In the genomic region with DNA sequence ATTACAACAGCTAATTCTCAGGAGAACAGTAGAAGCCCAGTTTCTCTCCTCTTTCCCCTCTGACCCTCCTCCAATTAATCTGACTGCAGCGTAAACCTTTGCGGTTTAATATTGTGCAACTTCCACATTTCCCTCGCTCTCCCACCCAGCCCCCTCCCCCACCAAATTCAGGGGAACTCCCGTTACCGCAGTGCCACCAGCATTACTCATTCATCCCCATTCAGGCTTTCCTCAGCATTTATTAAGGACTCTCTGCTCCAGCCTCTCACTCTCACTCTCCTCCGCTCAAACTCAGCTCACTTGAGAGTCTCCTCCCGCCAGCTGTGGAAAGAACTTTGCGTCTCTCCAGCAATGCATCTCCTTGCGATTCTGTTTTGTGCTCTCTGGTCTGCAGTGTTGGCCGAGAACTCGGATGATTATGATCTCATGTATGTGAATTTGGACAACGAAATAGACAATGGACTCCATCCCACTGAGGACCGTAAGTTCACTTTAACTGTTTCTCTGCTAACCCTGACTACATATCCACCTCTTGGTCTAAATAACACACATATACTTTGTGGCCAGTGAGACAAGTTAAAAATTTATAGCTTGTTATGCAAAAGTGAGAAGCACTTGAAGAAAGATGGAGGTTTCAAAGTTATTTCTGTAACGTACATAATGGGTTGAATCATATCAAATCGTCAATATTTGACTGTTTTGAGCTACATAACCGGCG, we compare ENCODE assay signal across 8 cellular contexts. TPM values are rescaled to one million over a fixed set of nuclear protein-coding genes. Genes with fewer than 3 reads are reported as not detected.
A peak's percentile ranks its signal among the peaks of the same experiment; 100 is the strongest.
DNase-seq lines count a peak whose midpoint lies in the region; ATAC-seq and TF ChIP-seq lines count a peak whose summit lies in the region.

A gene (plus strand): TSS at position 268 of the 718 bp plus-strand sequence. CDS start 84 bp downstream, at position 352.

- H2BK5ac ChIP-seq in mesendoderm (ENCODE audit: low read length): no peak within 1 kb of the TSS

- H2AK5ac ChIP-seq in mesendoderm (ENCODE audit: low read length): no peak within 1 kb of the TSS

- H2BK15ac ChIP-seq in mesendoderm (replicated peaks; ENCODE audit: low read depth): no peak within 1 kb of the TSS

- H3K4ac ChIP-seq in mesendoderm (ENCODE audit: low read depth, low read length): no peak within 1 kb of the TSS

- H3K27ac ChIP-seq in mesendoderm (ENCODE audit: low read depth, low read length): no peak within 1 kb of the TSS
- H3K27ac ChIP-seq in thoracic aorta: no peak within 1 kb of the TSS

- no peak within 1 kb of the TSS for H3K18ac ChIP-seq in mesendoderm (ENCODE audit: low read length)

- no peaks in the 10 kb centered on the region for H3K79me1 ChIP-seq in mesendoderm (ENCODE audit: low read length)

- peak within 1 kb of the TSS; percentile 96 for H3K4me2 ChIP-seq in mesendoderm (ENCODE audit: low read length)

- no CpG with 5 or more reads among the region's 17 CpGs for WGBS in mesendoderm (ENCODE audit: extremely low coverage, insufficient coverage, low lambda C conversion rate)

- peak within 1 kb of the TSS; percentile 38 for H3K4me3 ChIP-seq in mesendoderm (ENCODE audit: low read length)
- peak within 1 kb of the TSS; percentile 74 for H3K4me3 ChIP-seq in thoracic aorta

- TF ChIP-seq CTCF in thoracic aorta (IDR thresholded peaks at IDR 0.05): no peak

- no peaks in the 10 kb centered on the region for H3K36me3 Mint-ChIP-seq in T-helper 1 cell treated with Interleukin-12 subunit alpha and Interleukin-12 subunit beta and Interleukin-4 antibody, amounts not matched to agents 30 μg/mL and 1 μg/mL, for 36 hours (ENCODE audit: low read depth)

- H3K27me3 ChIP-seq in mesendoderm (ENCODE audit: insufficient read depth, low read length, poor library complexity): no peaks in the 10 kb centered on the region
- no peaks in the 10 kb centered on the region for H3K27me3 ChIP-seq in thoracic aorta (replicated peaks; ENCODE audit: insufficient read depth)

- H3K27me3 Mint-ChIP-seq in T-helper 1 cell treated with Interleukin-12 subunit alpha and Interleukin-12 subunit beta and Interleukin-4 antibody, amounts not matched to agents 30 μg/mL and 1 μg/mL, for 36 hours (ENCODE audit: low read depth): peaks cover 58% of the 10 kb centered on the region

- H3K36me3 ChIP-seq in mesendoderm (ENCODE audit: control insufficient read depth, insufficient read depth, low read length) (no peaks in the 10 kb centered on the region), thoracic aorta (no peaks in the 10 kb centered on the region)

- no peaks in the 10 kb centered on the region for H3K9me3 ChIP-seq in thoracic aorta

- no peak within 1 kb of the TSS for H2BK120ac ChIP-seq in mesendoderm (ENCODE audit: low read depth, low read length)

- DNase-seq in T-helper 1 cell: no peak
- peak; percentile 89 for DNase-seq in RPMI7951 (ENCODE audit: low read depth)
- DNase-seq in ecto neural progenitor cell (ENCODE audit: low spot score): peak; percentile 49
- peak; percentile 37 for DNase-seq in mesendoderm
- DNase-seq in thoracic aorta (ENCODE audit: low spot score): no peak
- no peak for DNase-seq in NCI-H1105 (lab: John Stamatoyannopoulos, UW)

- no peak within 1 kb of the TSS for H4K5ac ChIP-seq in mesendoderm (ENCODE audit: low read length)

- H3K23ac ChIP-seq in mesendoderm (ENCODE audit: low read length): no peak within 1 kb of the TSS

- H4K8ac ChIP-seq in mesendoderm (ENCODE audit: low read depth, low read length): peak within 1 kb of the TSS; percentile 28

- no peak within 1 kb of the TSS for H3K27ac Mint-ChIP-seq in T-helper 1 cell treated with Interleukin-12 subunit alpha and Interleukin-12 subunit beta and Interleukin-4 antibody, amounts not matched to agents 30 μg/mL and 1 μg/mL, for 36 hours

- H3K79me2 ChIP-seq in mesendoderm (ENCODE audit: control insufficient read depth, insufficient read depth, low read length): no peaks in the 10 kb centered on the region

- H3K4me1 ChIP-seq in mesendoderm (ENCODE audit: control insufficient read depth, low read depth, low read length) (no peaks in the 10 kb centered on the region), thoracic aorta (ENCODE audit: control insufficient read depth in 1 of 2, low read depth in 2 of 2) (peaks cover 9 to 13% of the 10 kb centered on the region in 2 donors)

- ATAC-seq in thoracic aorta (ENCODE audit: insufficient number of reproducible peaks, low FRiP score, low read depth): peak; percentile 83
- no peak for ATAC-seq in GM21515 (IDR thresholded peaks at IDR 0.05; ENCODE audit: unreplicated experiment)

- peak within 1 kb of the TSS; percentile 77 for H3K9ac ChIP-seq in mesendoderm (ENCODE audit: low read length)

- peaks cover 4% of the 10 kb centered on the region for H3K4me1 Mint-ChIP-seq in T-helper 1 cell treated with Interleukin-12 subunit alpha and Interleukin-12 subunit beta and Interleukin-4 antibody, amounts not matched to agents 30 μg/mL and 1 μg/mL, for 36 hours (ENCODE audit: low read depth)

- H3K56ac ChIP-seq in mesendoderm (ENCODE audit: low read length): peak within 1 kb of the TSS; percentile 92

- H3K9me3 Mint-ChIP-seq in T-helper 1 cell treated with Interleukin-12 subunit alpha and Interleukin-12 subunit beta and Interleukin-4 antibody, amounts not matched to agents 30 μg/mL and 1 μg/mL, for 36 hours: no peaks in the 10 kb centered on the region

- peak within 1 kb of the TSS; percentile 41 for H3K4me3 Mint-ChIP-seq in T-helper 1 cell treated with Interleukin-12 subunit alpha and Interleukin-12 subunit beta and Interleukin-4 antibody, amounts not matched to agents 30 μg/mL and 1 μg/mL, for 36 hours

RNA-seq across cellular contexts. Expression of the gene that starts here (rescaled TPM):
- total RNA-seq in RPMI7951 (2014; rRNA removed; shearing (Covaris generic)): 12.7 and 13.5 TPM in 2 replicates
- polyA plus RNA-seq in mesendoderm (2013, experiment 1 of 2): 0.14 TPM
- 0.31 TPM for polyA plus RNA-seq in mesendoderm (2013, experiment 2 of 2)
- 100 to 1,000 TPM in 1 of 2 donors, 1 to 10 TPM in 1; 5.0 to 175 TPM for total RNA-seq in thoracic aorta

Comparison
In these comparisons a context has a peak if more than half of its experiments do, and no peak if none do; other contexts are left out.
1. DNase-seq: peak in RPMI7951 (single experiment), ecto neural progenitor cell (single experiment) and mesendoderm (single experiment); none in T-helper 1 cell (0 of 5), thoracic aorta (single experiment) and NCI-H1105 (single experiment).